ENCODE assay signal across 30 cellular contexts in genomic region chr7:40310213-40310612, GRCh38.
DNase-seq lines count a peak whose midpoint lies in the region; ATAC-seq and TF ChIP-seq lines count a peak whose summit lies in the region.
"Had no signal": no experiment of that assay in that cellular context is flagged by ENCODE, and none has a peak within 500 bp of the region (broad histone marks: within the 10 kb centered on the region; RNA-seq: fewer than 3 reads in every experiment).

No MANE protein-coding gene starts in this region.

- H3K4me3 ChIP-seq in PC-3 (ENCODE audit: low read length) (no peak overlapping the region), epithelial cell of esophagus (ENCODE audit: low read length) (no peak overlapping the region), breast epithelium (no peak overlapping the region)
- H3K4me3 ChIP-seq: left ventricle myocardium inferior, upper lobe of left lung had no signal

- H3K4me2 ChIP-seq in PC-3 (ENCODE audit: low read length) = peak overlapping the region; percentile 51

- POLR2A ChIA-PET in PC-3 (lab: Charles Lee; ENCODE audit: unreplicated experiment) = no interaction called here

- H3K4me1 ChIP-seq in PC-3 (ENCODE audit: insufficient read depth, low read length) (peaks cover 17% of the 10 kb centered on the region), breast epithelium (no peaks in the 10 kb centered on the region)
- H3K4me1 ChIP-seq: left ventricle myocardium inferior, upper lobe of left lung had no signal

- no peaks in the 10 kb centered on the region for H3F3A ChIP-seq in PC-3 (ENCODE audit: low read length, unreplicated experiment)

- intact Hi-C loops in PC-3 (cut with micrococcal nuclease) = no loop called here
- intact Hi-C loops in breast epithelium (cut with DNase I; ENCODE audit: low total_unique reads) = no loop called here

- no peak overlapping the region for H3K9ac ChIP-seq in PC-3 (ENCODE audit: low read length)
- H3K9ac ChIP-seq: KMS-11 had no signal

- no peaks in the 10 kb centered on the region for H3K79me2 ChIP-seq in PC-3 (ENCODE audit: low read length)

- no peaks in the 10 kb centered on the region for H3K9me2 ChIP-seq in PC-3 (replicated peaks; ENCODE audit: low read length)

- CTCF ChIA-PET in PC-3 (lab: Charles Lee) = interaction anchor here (0.6 kb wide), 1 partner anchor 78 kb away, joined by 5 read pairs; no protein-coding TSS in a partner anchor

- no peaks in the 10 kb centered on the region for H3K9me3 ChIP-seq in PC-3 (ENCODE audit: low read length)
- no peaks in the 10 kb centered on the region for H3K9me3 ChIP-seq in breast epithelium
- H3K9me3 ChIP-seq: left ventricle myocardium inferior, upper lobe of left lung had no signal

- TF ChIP-seq CTCF in PC-3 (conservative IDR thresholded peaks at IDR 0.05; ENCODE audit: low read depth, low read length) (no peak), epithelial cell of esophagus (IDR thresholded peaks at IDR 0.05; ENCODE audit: insufficient read depth, low read depth, low read length, missing control alignments) (no peak), breast epithelium (IDR thresholded peaks at IDR 0.05) (no peak)

- BruUV-seq in PC-3 (replicated peaks; lab: Mats Ljungman, UMichigan) = no TSS peak

- H3K36me3 ChIP-seq in PC-3 (ENCODE audit: low read depth, low read length) = no peaks in the 10 kb centered on the region
- H3K36me3 ChIP-seq in breast epithelium = no peaks in the 10 kb centered on the region
- H3K36me3 ChIP-seq: left ventricle myocardium inferior, upper lobe of left lung had no signal

- peak; percentile 80 for ATAC-seq in PC-3
- ATAC-seq: activated CD4-positive, alpha-beta T cell treated with anti-CD3 and anti-CD28 coated beads for 36 hours; activated CD8-positive, alpha-beta T cell treated with anti-CD3 and anti-CD28 coated beads for 36 hours; natural killer cell; stimulated activated naive B cell treated with anti-CD40 and anti-IgM and Interleukin-4, amounts not matched to agents 10 μg/mL and 1 μg/mL and 100 μg/mL, for 72 hours had no signal

- no peak overlapping the region for H2AFZ ChIP-seq in PC-3 (ENCODE audit: low read length)

- TF ChIP-seq POLR2A in breast epithelium (IDR thresholded peaks at IDR 0.05) = no peak

- H3K27ac ChIP-seq in PC-3 (ENCODE audit: low read length) = no peak overlapping the region
- no peak overlapping the region for H3K27ac ChIP-seq in breast epithelium
- H3K27ac ChIP-seq: KMS-11, left ventricle myocardium inferior, upper lobe of left lung, VCaP had no signal

- H3K27me3 ChIP-seq in PC-3 (ENCODE audit: low read length) (no peaks in the 10 kb centered on the region), breast epithelium (no peaks in the 10 kb centered on the region)
- H3K27me3 ChIP-seq: upper lobe of left lung had no signal

- H4K20me1 ChIP-seq in PC-3 (ENCODE audit: low read length) = no peaks in the 10 kb centered on the region

- DNase-seq in EH (ENCODE audit: low read depth) (peak; percentile 54), PC-3 (peak; percentile 57), epithelial cell of esophagus (ENCODE audit: low read depth) (peak; percentile 45), myocyte (ENCODE audit: low read depth) (peak; percentile 46), breast epithelium (ENCODE audit: low spot score in 2 of 2) (no peak), HT-29 (ENCODE audit: low spot score) (no peak), SW480 (ENCODE audit: low spot score) (no peak), ureter (ENCODE audit: low spot score) (no peak)
- DNase-seq: activated CD4-positive, alpha-beta T cell treated with anti-CD3 and anti-CD28 coated beads for 36 hours; activated CD8-positive, alpha-beta T cell treated with anti-CD3 and anti-CD28 coated beads for 36 hours; activated naive CD4-positive, alpha-beta T cell treated with anti-CD3 and anti-CD28 coated beads for 36 hours; DMS79; glutamatergic neuron; H7; left ventricle myocardium inferior; natural killer cell; NCI-H1417; NCI-H2081; NCI-H2227 treated with DMSO at 0.1 percent for 48 hours; NCI-H526 treated with DMSO at 0.1 percent for 48 hours; NK-92 treated with Interleukin-12 subunit alpha and Interleukin-12 subunit beta, amount 100 ng/mL, for 24 hours; occipital lobe; SIG-M5; stimulated activated naive B cell treated with anti-CD40 and anti-IgM and Interleukin-4, amounts not matched to agents 10 μg/mL and 1 μg/mL and 100 μg/mL, for 72 hours; substantia nigra; SW 1271; T-helper 9 cell; upper lobe of left lung had no signal

Comparison
In these comparisons a context has a peak if more than half of its experiments do, and no peak if none do; other contexts are left out.
1. DNase-seq: peak in EH (single experiment), PC-3 (single experiment), epithelial cell of esophagus (single experiment) and myocyte (single experiment); none in breast epithelium (0 of 2), HT-29 (single experiment), SW480 (single experiment) and ureter (single experiment).